Comparison of ENCODE assay signal across 1 cellular context in genomic region chr20:50312682-50313187, GRCh38.
TF ChIP-seq lines count a peak whose summit lies in the region.

No MANE protein-coding gene starts in this region.

TF ChIP-seq in H1, 55 proteins besides CTCF, POLR2A, EP300 and RAD21 (continued from another document):
- TF ChIP-seq CHD7 (IDR thresholded peaks at IDR 0.05; ENCODE audit: insufficient replicate concordance, low read length) (no peak), SRF (IDR thresholded peaks at IDR 0.05; ENCODE audit: low read depth, low read length) (no peak)
TF ChIP-seq in H1: peak in this region for 0.
